ENCODE assay signal across 8 cellular contexts in genomic region chr2:64143154-64144056, GRCh38. TPM values are rescaled to one million over a fixed set of nuclear protein-coding genes. Genes with fewer than 3 reads are reported as not detected.
DNase-seq lines count a peak whose midpoint lies in the region; ATAC-seq and TF ChIP-seq lines count a peak whose summit lies in the region.

No MANE protein-coding gene starts in this region.

- peak; percentile 30 for ATAC-seq in GM21381 (IDR thresholded peaks at IDR 0.05; ENCODE audit: unreplicated experiment)

- H3K4me2 ChIP-seq in skeletal muscle satellite cell (ENCODE audit: low read length) = peak overlapping the region; percentile 91

- H3K36me3 ChIP-seq in SJSA1 (peaks cover 9% of the 10 kb centered on the region), iPS-20b (ENCODE audit: insufficient read depth, low read depth, low read length) (0 out of 2 replicates have a peak, but pooled peaks cover 5% of the 10 kb centered on the region), skeletal muscle satellite cell (ENCODE audit: insufficient read depth, low read length) (no peaks in the 10 kb centered on the region)

- peak; percentile 33 for DNase-seq in DMS153 (lab: John Stamatoyannopoulos, UW)
- peak; percentile 77 for DNase-seq in HT-29 (ENCODE audit: low spot score)
- DNase-seq in SJSA1 (ENCODE audit: low read depth in 1 of 2, low spot score in 2 of 2) = peak in 1 of 2 experiments; percentile 46
- DNase-seq in NCI-H1930 (lab: John Stamatoyannopoulos, UW) = no peak

- peaks cover 4% of the 10 kb centered on the region for H3K27me3 Mint-ChIP-seq in brain

- peak overlapping the region; percentile 92 to 96 (median 93) for H3K4me3 Mint-ChIP-seq in brain

- no peak for TF ChIP-seq CTCF in brain (conservative IDR thresholded peaks at IDR 0.05)

- H3K36me3 Mint-ChIP-seq in brain = peaks cover 16% of the 10 kb centered on the region

- peak overlapping the region; percentile 90 to 99 (median 96) for H3K27ac Mint-ChIP-seq in brain

- peaks cover 46% of the 10 kb centered on the region for H3K4me1 Mint-ChIP-seq in brain

- H3K4me3 ChIP-seq in SJSA1 (peak overlapping the region; percentile 99), iPS-20b (ENCODE audit: low read length) (peak overlapping the region; percentile 95), skeletal muscle satellite cell (ENCODE audit: low read length) (peak overlapping the region; percentile 81)

- H3K9me3 ChIP-seq in SJSA1 (replicated peaks) (no peaks in the 10 kb centered on the region), iPS-20b (ENCODE audit: insufficient read depth, low read depth, low read length) (no peaks in the 10 kb centered on the region), skeletal muscle satellite cell (replicated peaks; ENCODE audit: low read length) (no peaks in the 10 kb centered on the region)

- H3K9me3 Mint-ChIP-seq in brain = no peaks in the 10 kb centered on the region

- H3K27ac ChIP-seq in SJSA1 = peak overlapping the region; percentile 72
- H3K27ac ChIP-seq in iPS-20b (ENCODE audit: low read length) = no peak overlapping the region

- peak overlapping the region; percentile 83 for H3K9ac ChIP-seq in iPS-20b (ENCODE audit: low read depth, low read length)
- peak overlapping the region; percentile 83 for H3K9ac ChIP-seq in skeletal muscle satellite cell (ENCODE audit: low read depth, low read length)

- H3K4me1 ChIP-seq in SJSA1 (replicated peaks) (peaks cover 10% of the 10 kb centered on the region), iPS-20b (ENCODE audit: insufficient read depth, low read length) (peaks cover 18% of the 10 kb centered on the region), skeletal muscle satellite cell (ENCODE audit: control insufficient read depth, insufficient read depth, low read length) (peaks cover 8% of the 10 kb centered on the region)

- H3K27me3 ChIP-seq in SJSA1 (replicated peaks) (no peaks in the 10 kb centered on the region), iPS-20b (ENCODE audit: insufficient read depth, low read length) (no peaks in the 10 kb centered on the region), skeletal muscle satellite cell (ENCODE audit: control insufficient read depth, insufficient read depth, low read length) (peaks cover 8% of the 10 kb centered on the region)

RNA-seq across cellular contexts. Expression of gene PELI1, which starts 0.8 kb away (rescaled TPM):
- 122 and 123 TPM in 2 replicates for total RNA-seq in HT-29 (2014; rRNA removed; shearing (Covaris generic))
- 7.0 and 10.4 TPM in 2 replicates for total RNA-seq in SJSA1 (2014; rRNA removed; shearing (Covaris generic))
- 8.3 TPM for polyA plus RNA-seq in brain (ENCODE audit: insufficient read depth, low read depth, low replicate concordance)
- total RNA-seq in skeletal muscle satellite cell (2012; rRNA removed) = 2.3 and 2.8 TPM in 2 replicates

Comparison
In these comparisons a context has a peak if more than half of its experiments do, and no peak if none do; other contexts are left out.
1. DNase-seq: peak in DMS153 (single experiment) and HT-29 (single experiment); none in NCI-H1930 (0 of 2).
2. RNA of gene PELI1, which starts 0.8 kb away (total RNA-seq): 122 to 123 TPM in HT-29; 7.0 to 10.4 TPM in SJSA1; every median in the first group is over 10 times any median in the second.
3. Peak in every context shown above with its lines, with median percentiles within 50 percentile points of each other: H3K4me3 ChIP-seq.